In the genomic region with DNA sequence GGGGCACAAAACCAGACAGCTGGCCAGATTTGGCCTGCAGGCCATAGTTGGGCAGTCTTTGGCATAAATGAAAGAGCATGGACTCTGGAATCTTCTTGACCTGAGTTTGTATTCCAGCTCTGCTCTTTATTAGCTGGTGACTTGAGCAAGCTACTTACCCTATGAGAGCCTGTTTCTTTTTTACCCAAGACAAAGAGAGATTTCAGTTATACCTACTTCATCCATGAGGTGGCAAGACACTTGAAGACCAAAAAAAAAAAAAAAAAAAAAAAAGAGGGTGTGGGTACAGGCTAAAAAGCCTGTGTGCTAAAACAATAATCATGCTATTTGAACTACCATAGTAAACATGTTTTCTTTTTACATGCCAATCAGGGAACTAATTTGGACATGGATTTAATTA, we compare ENCODE assay signal across 1 cellular context.
TF ChIP-seq lines count a peak whose summit lies in the region.

No MANE protein-coding gene starts in this region.

TF ChIP-seq in H1, 55 proteins besides CTCF, POLR2A, EP300 and RAD21 (continued from another document):
- TF ChIP-seq RFX5 (IDR thresholded peaks at IDR 0.05; ENCODE audit: borderline replicate concordance, low read depth, low read length) (no peak), POLR2AphosphoS5 (IDR thresholded peaks at IDR 0.05; ENCODE audit: low read depth, low read length) (no peak), ZNF274 (IDR thresholded peaks at IDR 0.05; ENCODE audit: borderline replicate concordance, extremely low read depth, low read length) (no peak), KDM4A (IDR thresholded peaks at IDR 0.05; ENCODE audit: low read depth, low read length, severe bottlenecking) (no peak), CREB1 (IDR thresholded peaks at IDR 0.05) (no peak), NANOG (IDR thresholded peaks at IDR 0.05; ENCODE audit: insufficient read depth, low read depth, low read length, poor library complexity, severe bottlenecking) (no peak), RXRA (IDR thresholded peaks at IDR 0.05; ENCODE audit: insufficient read depth, low read depth, low read length) (no peak), JUN (IDR thresholded peaks at IDR 0.05; ENCODE audit: low read depth, low read length) (no peak), MAFK (IDR thresholded peaks at IDR 0.05; ENCODE audit: low read depth, low read length) (no peak), HDAC2 (IDR thresholded peaks at IDR 0.05; ENCODE audit: borderline replicate concordance in 1 of 2, low read depth in 2 of 2, low read length in 2 of 2) (no peak)
- TF ChIP-seq, protein P1, sequence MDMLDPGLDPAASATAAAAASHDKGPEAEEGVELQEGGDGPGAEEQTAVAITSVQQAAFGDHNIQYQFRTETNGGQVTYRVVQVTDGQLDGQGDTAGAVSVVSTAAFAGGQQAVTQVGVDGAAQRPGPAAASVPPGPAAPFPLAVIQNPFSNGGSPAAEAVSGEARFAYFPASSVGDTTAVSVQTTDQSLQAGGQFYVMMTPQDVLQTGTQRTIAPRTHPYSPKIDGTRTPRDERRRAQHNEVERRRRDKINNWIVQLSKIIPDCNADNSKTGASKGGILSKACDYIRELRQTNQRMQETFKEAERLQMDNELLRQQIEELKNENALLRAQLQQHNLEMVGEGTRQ (IDR thresholded peaks at IDR 0.05; ENCODE audit: low read length) = no peak
